In genomic region chr14:85852900-85853299, GRCh38 we compare ENCODE assay signal across 17 cellular contexts.
"Had no signal": no experiment of that assay in that cellular context is flagged by ENCODE, and none has a peak within 500 bp of the region (broad histone marks: within the 10 kb centered on the region; RNA-seq: fewer than 3 reads in every experiment).

No MANE protein-coding gene starts in this region.

- DNase-seq: cortex of kidney; dorsolateral prefrontal cortex; effector CD8-positive, alpha-beta T cell; heart right ventricle; hypothalamus; kidney glomerular epithelial cell; natural killer cell; posterior cingulate gyrus; sigmoid colon; stimulated activated CD4-positive, alpha-beta T cell treated with anti-CD3 and anti-CD28 coated beads, Interleukin-2, amount 100 ng/mL, for 24 hours; stimulated activated CD4-positive, alpha-beta T cell treated with anti-CD3 and anti-CD28 coated beads, Interleukin-4, amount 100 ng/mL, for 4 hours; stimulated activated naive B cell treated with anti-CD40 and anti-IgM and Interleukin-4, amounts not matched to agents 10 μg/mL and 1 μg/mL and 100 μg/mL, for 72 hours; trophoblast cell had no signal

- H3K27me3 ChIP-seq: dorsolateral prefrontal cortex, gastrocnemius medialis, heart right ventricle, sigmoid colon had no signal

- H3K4me3 Mint-ChIP-seq: natural killer cell; neural crest cell; stimulated activated naive B cell treated with anti-CD40 and anti-IgM and Interleukin-4, amounts not matched to agents 10 μg/mL and 1 μg/mL and 100 μg/mL, for 72 hours had no signal

- H3K4me1 Mint-ChIP-seq: neural crest cell; stimulated activated naive B cell treated with anti-CD40 and anti-IgM and Interleukin-4, amounts not matched to agents 10 μg/mL and 1 μg/mL and 100 μg/mL, for 72 hours had no signal

- H3K4me3 ChIP-seq: dorsolateral prefrontal cortex, gastrocnemius medialis, heart right ventricle, sigmoid colon, skin epidermis had no signal

- H3K27me3 Mint-ChIP-seq: stimulated activated naive B cell treated with anti-CD40 and anti-IgM and Interleukin-4, amounts not matched to agents 10 μg/mL and 1 μg/mL and 100 μg/mL, for 72 hours had no signal

- H3K9me3 ChIP-seq: gastrocnemius medialis, heart right ventricle, sigmoid colon had no signal

- H3K9me3 Mint-ChIP-seq: natural killer cell had no signal

- ATAC-seq: esophagus mucosa; heart right ventricle; natural killer cell; stimulated activated naive B cell treated with anti-CD40 and anti-IgM and Interleukin-4, amounts not matched to agents 10 μg/mL and 1 μg/mL and 100 μg/mL, for 72 hours had no signal

- H3K36me3 Mint-ChIP-seq: natural killer cell; stimulated activated naive B cell treated with anti-CD40 and anti-IgM and Interleukin-4, amounts not matched to agents 10 μg/mL and 1 μg/mL and 100 μg/mL, for 72 hours had no signal

- H3K27ac Mint-ChIP-seq: natural killer cell; stimulated activated naive B cell treated with anti-CD40 and anti-IgM and Interleukin-4, amounts not matched to agents 10 μg/mL and 1 μg/mL and 100 μg/mL, for 72 hours had no signal

- H3K4me1 ChIP-seq: heart right ventricle, sigmoid colon had no signal

- H3K36me3 ChIP-seq: gastrocnemius medialis, heart right ventricle, sigmoid colon had no signal

- H3K27ac ChIP-seq: dorsolateral prefrontal cortex, gastrocnemius medialis, heart right ventricle, sigmoid colon had no signal
